In the genomic region with DNA sequence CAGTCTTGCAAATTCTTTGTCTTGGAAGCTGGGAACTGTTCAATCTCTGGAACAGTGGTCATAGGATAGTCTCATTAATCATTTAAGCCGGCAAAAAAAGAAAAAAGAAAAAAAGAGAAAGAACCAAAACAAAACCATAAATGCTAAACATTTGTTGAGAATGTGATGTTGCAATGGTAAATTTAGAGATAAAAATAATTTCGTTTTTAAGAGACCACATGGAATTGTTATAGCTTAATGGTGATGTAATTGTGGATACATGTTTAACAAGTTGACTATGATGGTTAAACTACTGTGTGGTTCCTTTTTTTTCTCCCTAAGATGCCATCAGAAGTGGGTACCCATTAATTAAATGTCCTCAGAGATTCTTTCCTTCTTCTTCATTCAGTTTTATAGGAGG, we compare ENCODE assay signal across 15 cellular contexts.
DNase-seq lines count a peak whose midpoint lies in the region; ATAC-seq, FAIRE-seq and TF ChIP-seq lines count a peak whose summit lies in the region.
"Had no signal": no experiment of that assay in that cellular context is flagged by ENCODE, and none has a peak within 500 bp of the region (broad histone marks: within the 10 kb centered on the region; RNA-seq: fewer than 3 reads in every experiment).

No MANE protein-coding gene starts in this region.

- no peaks in the 10 kb centered on the region for H4K20me1 ChIP-seq in K562 (replicated peaks; ENCODE audit: control insufficient read depth, insufficient read depth, low read length)

- no TSS peak for BruUV-seq in K562 (replicated peaks; lab: Mats Ljungman, UMichigan)

- no peak for TF ChIP-seq POLR2A in K562 (conservative IDR thresholded peaks at IDR 0.05)

- TF ChIP-seq RAD21 in K562 (CRISPR knock-in tag; conservative IDR thresholded peaks at IDR 0.05 in 1 of 2, IDR thresholded peaks at IDR 0.05 in 1 of 2): no peak

- H3K9ac ChIP-seq in K562 (ENCODE audit: insufficient read depth in 1 of 2, low read depth in 2 of 2, low read length in 2 of 2): no peak overlapping the region
- H3K9ac ChIP-seq: KMS-11 had no signal

- TF ChIP-seq EP300 in K562 (IDR thresholded peaks at IDR 0.05; ENCODE audit: low read length): no peak

- DNase-seq in AG08395 (ENCODE audit: low spot score): peak; percentile 25
- peak; percentile 53 for DNase-seq in GM04503 (ENCODE audit: low read depth)
- no peak for DNase-seq in K562 (ENCODE audit: extremely low read depth in 1 of 4, low spot score in 3 of 4)
- DNase-seq in iris pigment epithelial cell (ENCODE audit: low read depth): peak; percentile 15
- no peak for DNase-seq in COLO829 (ENCODE audit: low spot score)
- no peak for DNase-seq in OCI-M2 (lab: John Stamatoyannopoulos, UW; ENCODE audit: unreplicated experiment)
- DNase-seq: CD4-positive, CD25-positive, alpha-beta regulatory T cell; NCI-H1092; NCI-H2081 treated with DMSO at 0.1 percent for 48 hours; NCI-H2227 treated with DMSO at 0.1 percent for 48 hours had no signal

- no peaks in the 10 kb centered on the region for H3K9me1 ChIP-seq in K562 (ENCODE audit: control insufficient read depth, insufficient read depth, low read length)

- in situ Hi-C loops in K562 (cut with MboI): no loop called here

- no peaks in the 10 kb centered on the region for H3K4me1 ChIP-seq in K562 (replicated peaks in 1 of 2; ENCODE audit: control insufficient read depth in 2 of 2, insufficient read depth in 2 of 2, low read length in 2 of 2)

- WGBS in K562 (ENCODE audit: insufficient coverage, low coverage, missing lambda C conversion rate): 38% methylated on average over 2 of the region's 2 CpGs

- POLR2A ChIA-PET in K562 (lab: Yijun Ruan, JAX): no interaction called here

- no peak overlapping the region for H3K27ac ChIP-seq in K562 (ENCODE audit: extremely low read depth, low read depth, low read length)
- H3K27ac ChIP-seq: KMS-11 had no signal

- H3K4me2 ChIP-seq in K562 (ENCODE audit: insufficient read depth, low read length): no peak overlapping the region
- H3K4me2 ChIP-seq: KMS-11 had no signal

- H3K79me2 ChIP-seq in K562 (ENCODE audit: control insufficient read depth, insufficient read depth, low read length): no peaks in the 10 kb centered on the region

- H3K9me3 ChIP-seq in K562 (replicated peaks; ENCODE audit: control insufficient read depth, insufficient read depth, low read depth, low read length): no peaks in the 10 kb centered on the region

- ATAC-seq in K562: no peak
- no peak for ATAC-seq in HG03439 (IDR thresholded peaks at IDR 0.05; ENCODE audit: unreplicated experiment)
- no peak for ATAC-seq in GM21528 (IDR thresholded peaks at IDR 0.05; ENCODE audit: low FRiP score, unreplicated experiment)
- ATAC-seq: Panc1 had no signal

- CTCF ChIA-PET in K562 (lab: Yijun Ruan, JAX; ENCODE audit: low intra/inter-chr PET ratio): no interaction called here

- no peak for TF ChIP-seq CTCF in K562 (IDR thresholded peaks at IDR 0.05 in 2 of 3, conservative IDR thresholded peaks at IDR 0.05 in 1 of 3; ENCODE audit: insufficient read depth in 2 of 3, low read depth in 1 of 3, low read length in 3 of 3)

- intact Hi-C loops in K562 (cut with micrococcal nuclease): no loop called here

- H3K36me3 ChIP-seq in K562 (ENCODE audit: control insufficient read depth, insufficient read depth, low read length): peaks cover 8% of the 10 kb centered on the region; the same call in 2 of the 3 replicates

- no peak overlapping the region for H3K4me3 ChIP-seq in K562

- no peak for FAIRE-seq in K562 (lab: Jason Lieb, UNC)
- FAIRE-seq: A204.1 had no signal

- no peak overlapping the region for H2AFZ ChIP-seq in K562 (ENCODE audit: low read depth, low read length)

- no peaks in the 10 kb centered on the region for H3K27me3 ChIP-seq in K562 (ENCODE audit: control insufficient read depth in 2 of 2, insufficient read depth in 2 of 2, low read length in 2 of 2)

TF ChIP-seq in K562, 482 proteins besides CTCF, POLR2A, EP300 and RAD21:
- TF ChIP-seq ZNF507 (tag; conservative IDR thresholded peaks at IDR 0.05): 0 out of 2 replicates have a peak, but pooled peaks have one; percentile 11
- no peak for TF ChIP-seq ZNF311 (CRISPR knock-in tag; IDR thresholded peaks at IDR 0.05)
TF ChIP-seq in K562: peak in this region for 1.

Comparison
In these comparisons a context has a peak if more than half of its experiments do, and no peak if none do; other contexts are left out.
1. DNase-seq: peak in AG08395 (single experiment), GM04503 (single experiment) and iris pigment epithelial cell (single experiment); none in K562 (0 of 4), COLO829 (single experiment) and OCI-M2 (single experiment).